7 cellular contexts compared by ENCODE assay signal in genomic region chr9:99000480-99001395, GRCh38. TPM values are rescaled to one million over a fixed set of nuclear protein-coding genes. Genes with fewer than 3 reads are reported as not detected.
DNase-seq lines count a peak whose midpoint lies in the region; ATAC-seq and TF ChIP-seq lines count a peak whose summit lies in the region.

No MANE protein-coding gene starts in this region.

- no peak overlapping the region for H3K9ac ChIP-seq in PC-3 (ENCODE audit: low read length)

- TF ChIP-seq CTCF in GM12873 (IDR thresholded peaks at IDR 0.05; ENCODE audit: insufficient read depth, low read depth, low read length, missing control alignments) (peak; percentile 84), PC-3 (conservative IDR thresholded peaks at IDR 0.05; ENCODE audit: low read depth, low read length) (peak; percentile 76), fibroblast of villous mesenchyme (IDR thresholded peaks at IDR 0.05; ENCODE audit: insufficient read depth, low read depth, low read length) (peak; percentile 84), progenitor cell of endocrine pancreas (IDR thresholded peaks at IDR 0.05; ENCODE audit: unreplicated experiment) (peak; percentile 72)

- POLR2A ChIA-PET in PC-3 (lab: Charles Lee; ENCODE audit: unreplicated experiment), result no interaction called here

- peak; percentile 68 for ATAC-seq in PC-3
- ATAC-seq in GM21528 (IDR thresholded peaks at IDR 0.05; ENCODE audit: low FRiP score, unreplicated experiment), result no peak

- no peaks in the 10 kb centered on the region for H3K9me3 ChIP-seq in PC-3 (ENCODE audit: low read length)

- no peaks in the 10 kb centered on the region for H3F3A ChIP-seq in PC-3 (ENCODE audit: low read length, unreplicated experiment)

- H3K79me2 ChIP-seq in PC-3 (ENCODE audit: low read length), result no peaks in the 10 kb centered on the region

- DNase-seq in HS-27A (ENCODE audit: low read depth) (peak; percentile 49), PC-3 (peak; percentile 68), fibroblast of villous mesenchyme (ENCODE audit: low read depth) (peak; percentile 89), progenitor cell of endocrine pancreas (ENCODE audit: low spot score, unreplicated experiment) (no peak)
- DNase-seq in activated T-cell treated with anti-CD3 and anti-CD28 coated beads, Interleukin-2, amount 50 U/mL, for 48 hours, result peak; percentile 48 to 55

- H2AFZ ChIP-seq in PC-3 (ENCODE audit: low read length), result no peak overlapping the region

- CTCF ChIA-PET in PC-3 (lab: Charles Lee), result no interaction called here

- intact Hi-C loops in PC-3 (cut with micrococcal nuclease), result loop anchor here (1.0 kb wide), 1 partner anchor 140 kb away; no protein-coding TSS in a partner anchor

- BruUV-seq in PC-3 (replicated peaks; lab: Mats Ljungman, UMichigan), result no TSS peak

- no peaks in the 10 kb centered on the region for H3K9me3 Mint-ChIP-seq in progenitor cell of endocrine pancreas (ENCODE audit: low read depth)

- H3K27ac ChIP-seq in PC-3 (ENCODE audit: low read length), result no peak overlapping the region

- peaks cover 7% of the 10 kb centered on the region for H3K4me1 Mint-ChIP-seq in progenitor cell of endocrine pancreas (ENCODE audit: low read depth)

- no peaks in the 10 kb centered on the region for H3K27me3 ChIP-seq in PC-3 (ENCODE audit: low read length)

- H3K4me3 Mint-ChIP-seq in progenitor cell of endocrine pancreas (ENCODE audit: low read depth), result no peak overlapping the region

- H3K27me3 Mint-ChIP-seq in progenitor cell of endocrine pancreas, result peaks cover 32% of the 10 kb centered on the region

- H3K27ac Mint-ChIP-seq in progenitor cell of endocrine pancreas, result no peak overlapping the region

- H3K4me2 ChIP-seq in PC-3 (ENCODE audit: low read length), result no peak overlapping the region

- H3K4me1 ChIP-seq in PC-3 (ENCODE audit: insufficient read depth, low read length), result no peaks in the 10 kb centered on the region

- H3K36me3 Mint-ChIP-seq in progenitor cell of endocrine pancreas (ENCODE audit: insufficient read depth), result no peaks in the 10 kb centered on the region

- H3K36me3 ChIP-seq in PC-3 (ENCODE audit: low read depth, low read length), result no peaks in the 10 kb centered on the region

- H3K4me3 ChIP-seq in PC-3 (ENCODE audit: low read length) (no peak overlapping the region), fibroblast of villous mesenchyme (ENCODE audit: low read depth, low read length) (no peak overlapping the region)

- H3K9me2 ChIP-seq in PC-3 (replicated peaks; ENCODE audit: low read length), result no peaks in the 10 kb centered on the region

- H4K20me1 ChIP-seq in PC-3 (ENCODE audit: low read length), result no peaks in the 10 kb centered on the region

RNA-seq across cellular contexts. Expression of gene COL15A1, which starts 57.0 kb away (rescaled TPM):
- total RNA-seq in PC-3 (2014; rRNA removed) (0.04 and 0.86 TPM in 2 replicates), fibroblast of villous mesenchyme (1.7 and 19.0 TPM in 2 replicates), progenitor cell of endocrine pancreas (not detected in 2 replicates)
